ENCODE assay signal across 12 cellular contexts in genomic region chr16:4981473-4981872, GRCh38. TPM values are rescaled to one million over a fixed set of nuclear protein-coding genes. Genes with fewer than 3 reads are reported as not detected.
"Had no signal": no experiment of that assay in that cellular context is flagged by ENCODE, and none has a peak within 500 bp of the region (broad histone marks: within the 10 kb centered on the region; RNA-seq: fewer than 3 reads in every experiment).

No MANE protein-coding gene starts in this region.

- H3K27me3 ChIP-seq: upper lobe of left lung had no signal

- H3K4me1 ChIP-seq: upper lobe of left lung had no signal

- H3K9me3 Mint-ChIP-seq: T-helper 2 cell treated with Interferon-gamma antibody and Interleukin-4, amounts not matched to agents 5 μg/mL and 100 μg/mL, for 36 hours had no signal

- H3K4me1 Mint-ChIP-seq: activated naive CD8-positive, alpha-beta T cell treated with anti-CD3 and anti-CD28 coated beads for 36 hours; neural crest cell; stimulated activated naive B cell treated with anti-CD40 and anti-IgM and Interleukin-4, amounts not matched to agents 10 μg/mL and 1 μg/mL and 100 μg/mL, for 72 hours had no signal

- H3K4me3 Mint-ChIP-seq: activated naive CD8-positive, alpha-beta T cell treated with anti-CD3 and anti-CD28 coated beads for 36 hours; neural crest cell; stimulated activated naive B cell treated with anti-CD40 and anti-IgM and Interleukin-4, amounts not matched to agents 10 μg/mL and 1 μg/mL and 100 μg/mL, for 72 hours; T-helper 2 cell treated with Interferon-gamma antibody and Interleukin-4, amounts not matched to agents 5 μg/mL and 100 μg/mL, for 36 hours had no signal

- ATAC-seq: stimulated activated naive B cell treated with anti-CD40 and anti-IgM and Interleukin-4, amounts not matched to agents 10 μg/mL and 1 μg/mL and 100 μg/mL, for 72 hours had no signal

- H3K36me3 Mint-ChIP-seq: activated naive CD8-positive, alpha-beta T cell treated with anti-CD3 and anti-CD28 coated beads for 36 hours; stimulated activated naive B cell treated with anti-CD40 and anti-IgM and Interleukin-4, amounts not matched to agents 10 μg/mL and 1 μg/mL and 100 μg/mL, for 72 hours had no signal

- H3K27ac Mint-ChIP-seq: activated naive CD8-positive, alpha-beta T cell treated with anti-CD3 and anti-CD28 coated beads for 36 hours; stimulated activated naive B cell treated with anti-CD40 and anti-IgM and Interleukin-4, amounts not matched to agents 10 μg/mL and 1 μg/mL and 100 μg/mL, for 72 hours; T-helper 2 cell treated with Interferon-gamma antibody and Interleukin-4, amounts not matched to agents 5 μg/mL and 100 μg/mL, for 36 hours had no signal

- DNase-seq: activated CD4-positive, alpha-beta T cell treated with anti-CD3 and anti-CD28 coated beads, Interleukin-2, amount 50 U/mL, for 1 hour; activated CD4-positive, CD25-positive, alpha-beta regulatory T cell; activated CD8-positive, alpha-beta memory T cell treated with anti-CD3 and anti-CD28 coated beads for 24 hours; activated naive CD8-positive, alpha-beta T cell treated with anti-CD3 and anti-CD28 coated beads for 36 hours; brain microvascular endothelial cell; erythroblast; stimulated activated CD4-positive, alpha-beta T cell treated with anti-CD3 and anti-CD28 coated beads, Interleukin-2, amount 100 ng/mL, for 48 hours; stimulated activated naive B cell treated with anti-CD40 and anti-IgM and Interleukin-4, amounts not matched to agents 10 μg/mL and 1 μg/mL and 100 μg/mL, for 72 hours; upper lobe of left lung had no signal

- H3K36me3 ChIP-seq: brain microvascular endothelial cell, upper lobe of left lung had no signal

- H3K27ac ChIP-seq: brain microvascular endothelial cell, upper lobe of left lung had no signal

- H3K4me3 ChIP-seq: upper lobe of left lung had no signal

RNA-seq across cellular contexts. Expression of gene SEC14L5, which starts 23.3 kb away (rescaled TPM):
- total RNA-seq: osteocyte had no signal

RNA-seq across cellular contexts. Expression of gene PPL, which starts 44.5 kb away (rescaled TPM):
- total RNA-seq: activated naive CD8-positive, alpha-beta T cell treated with anti-CD3 and anti-CD28 coated beads for 36 hours had no signal
